Comparison of ENCODE assay signal across 12 cellular contexts in the genomic region with DNA sequence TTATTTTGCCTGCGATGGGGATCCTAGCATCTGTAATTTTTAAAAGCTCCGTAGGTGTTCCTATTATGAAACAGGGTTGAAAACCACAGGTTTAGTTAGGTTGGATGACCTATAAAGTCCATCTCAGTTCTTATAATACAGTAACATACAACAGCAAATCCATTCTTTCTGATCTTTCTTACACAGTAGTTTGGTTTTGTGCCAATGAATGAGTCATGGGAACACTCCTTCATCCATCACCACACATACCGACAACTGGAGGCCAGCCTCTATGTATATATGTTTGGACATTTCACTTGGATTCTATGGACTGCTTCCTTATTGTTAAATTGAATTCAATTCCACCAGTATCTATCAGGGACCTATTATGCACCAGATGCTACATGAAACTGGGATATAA.
A peak's percentile ranks its signal among the peaks of the same experiment; 100 is the strongest.
DNase-seq lines count a peak whose midpoint lies in the region; ATAC-seq and TF ChIP-seq lines count a peak whose summit lies in the region.
"Had no signal": no experiment of that assay in that cellular context is flagged by ENCODE, and none has a peak within 500 bp of the region (broad histone marks: within the 10 kb centered on the region; RNA-seq: fewer than 3 reads in every experiment).

No MANE protein-coding gene starts in this region.

- intact Hi-C loops in PC-9 (cut with micrococcal nuclease; ENCODE audit: unreplicated experiment), result no loop called here
- intact Hi-C loops in CD4-positive, alpha-beta T cell (cut with DNase I, micrococcal nuclease), result no loop called here

- no peaks in the 10 kb centered on the region for H3K79me2 ChIP-seq in PC-9 (ENCODE audit: low read depth)

- H3K36me3 ChIP-seq in PC-9 (ENCODE audit: low read depth), result peaks cover 10% of the 10 kb centered on the region

- no peak overlapping the region for H3K27ac Mint-ChIP-seq in activated CD4-positive, alpha-beta T cell treated with anti-CD3 and anti-CD28 coated beads, Interleukin-2, amount 10 ng/mL, durations not matched to agents 7 days and 5 days
- H3K27ac Mint-ChIP-seq in CD4-positive, alpha-beta T cell, result no peak overlapping the region
- H3K27ac Mint-ChIP-seq in T-cell, result no peak overlapping the region
- H3K27ac Mint-ChIP-seq: activated T-helper 2 cell treated with anti-CD3 and anti-CD28 coated beads, Interferon-gamma antibody, Interleukin-2, Interleukin-4, amounts not matched to agents 10 μg/mL and 5 μg/mL and 100 μg/mL, durations not matched to agents 14 hours and 24 hours and 36 hours had no signal

- H3K4me1 ChIP-seq in PC-9 (replicated peaks; ENCODE audit: insufficient read depth), result no peaks in the 10 kb centered on the region

- H3K4me2 ChIP-seq in PC-9, result no peak overlapping the region

- H3K27me3 Mint-ChIP-seq in activated CD4-positive, alpha-beta T cell treated with anti-CD3 and anti-CD28 coated beads, Interleukin-2, amount 10 ng/mL, durations not matched to agents 7 days and 5 days, result no peaks in the 10 kb centered on the region
- H3K27me3 Mint-ChIP-seq in CD4-positive, alpha-beta T cell, result no peaks in the 10 kb centered on the region
- H3K27me3 Mint-ChIP-seq in T-cell, result no peaks in the 10 kb centered on the region
- H3K27me3 Mint-ChIP-seq: naive thymus-derived CD4-positive, alpha-beta T cell had no signal

- H3K27ac ChIP-seq in PC-9, result no peak overlapping the region
- H3K27ac ChIP-seq in CD4-positive, alpha-beta T cell (ENCODE audit: low read depth, low read length), result no peak overlapping the region

- H3K4me1 Mint-ChIP-seq in activated CD4-positive, alpha-beta T cell treated with anti-CD3 and anti-CD28 coated beads, Interleukin-2, amount 10 ng/mL, durations not matched to agents 7 days and 5 days, result no peaks in the 10 kb centered on the region
- H3K4me1 Mint-ChIP-seq in CD4-positive, alpha-beta T cell (ENCODE audit: low read depth), result no peaks in the 10 kb centered on the region
- no peaks in the 10 kb centered on the region for H3K4me1 Mint-ChIP-seq in T-cell

- DNase-seq in HCEC 1CT (peak; percentile 39), PC-9 (peak; percentile 10 to 50), epithelial cell of proximal tubule (ENCODE audit: low read depth) (peak; percentile 59), non-pigmented ciliary epithelial cell (ENCODE audit: low read depth) (peak; percentile 74), GM10266 (ENCODE audit: extremely low spot score) (no peak), T-cell (no peak)
- DNase-seq in activated CD4-positive, alpha-beta T cell treated with anti-CD3 and anti-CD28 coated beads, Interleukin-2, amount 10 ng/mL, durations not matched to agents 7 days and 5 days, result no peak
- DNase-seq in CD4-positive, alpha-beta T cell, result no peak
- DNase-seq: naive thymus-derived CD4-positive, alpha-beta T cell; stimulated activated naive CD4-positive, alpha-beta T cell treated with Interleukin-2 at 50 U/mL for 16 hours had no signal

- 0 out of 2 replicates have a peak, but pooled peaks cover 5% of the 10 kb centered on the region for H3F3A ChIP-seq in PC-9 (ENCODE audit: insufficient read depth, low read depth)

- TF ChIP-seq CTCF in PC-9 (conservative IDR thresholded peaks at IDR 0.05) (no peak), epithelial cell of proximal tubule (conservative IDR thresholded peaks at IDR 0.05; ENCODE audit: low read depth, low read length) (no peak), GM10266 (IDR thresholded peaks at IDR 0.05; ENCODE audit: control insufficient read depth, insufficient read depth, low read depth, missing control alignments) (no peak)
- no peak for TF ChIP-seq CTCF in CD4-positive, alpha-beta T cell (IDR thresholded peaks at IDR 0.05)

- ATAC-seq in CD4-positive, alpha-beta T cell (ENCODE audit: poor library complexity), result no peak
- no peak for ATAC-seq in T-cell (replicated peaks in 1 of 4)
- ATAC-seq: activated CD4-positive, CD25-positive, alpha-beta regulatory T cell treated with anti-CD3 and anti-CD28 coated beads, Interleukin-2, amount 50 U/mL, for 24 hours; naive thymus-derived CD4-positive, alpha-beta T cell had no signal

- no peaks in the 10 kb centered on the region for H3K9me3 Mint-ChIP-seq in activated CD4-positive, alpha-beta T cell treated with anti-CD3 and anti-CD28 coated beads, Interleukin-2, amount 10 ng/mL, durations not matched to agents 7 days and 5 days
- no peaks in the 10 kb centered on the region for H3K9me3 Mint-ChIP-seq in CD4-positive, alpha-beta T cell
- no peaks in the 10 kb centered on the region for H3K9me3 Mint-ChIP-seq in T-cell
- H3K9me3 Mint-ChIP-seq: activated T-helper 2 cell treated with anti-CD3 and anti-CD28 coated beads, Interferon-gamma antibody, Interleukin-2, Interleukin-4, amounts not matched to agents 10 μg/mL and 5 μg/mL and 100 μg/mL, durations not matched to agents 14 hours and 24 hours and 36 hours; naive thymus-derived CD4-positive, alpha-beta T cell had no signal

- no peaks in the 10 kb centered on the region for H4K20me1 ChIP-seq in PC-9 (ENCODE audit: insufficient read depth)

- H3K9me3 ChIP-seq in PC-9 (ENCODE audit: insufficient read depth, low read depth), result no peaks in the 10 kb centered on the region
- no peaks in the 10 kb centered on the region for H3K9me3 ChIP-seq in CD4-positive, alpha-beta T cell (ENCODE audit: control insufficient read depth, low read length)

- H3K27me3 ChIP-seq in PC-9 (ENCODE audit: insufficient read depth, low read depth), result no peaks in the 10 kb centered on the region
- H3K27me3 ChIP-seq in CD4-positive, alpha-beta T cell (ENCODE audit: control insufficient read depth, insufficient read depth, low read length), result no peaks in the 10 kb centered on the region

- CTCF ChIA-PET in PC-9 (lab: Charles Lee), result no interaction called here
- CTCF ChIA-PET in activated CD4-positive, alpha-beta T cell treated with anti-CD3 and anti-CD28 coated beads, Interleukin-2, amount 10 ng/mL, durations not matched to agents 7 days and 5 days (lab: Charles Lee), result no interaction called here
- CTCF ChIA-PET in CD4-positive, alpha-beta T cell (lab: Charles Lee), result no interaction called here
- CTCF ChIA-PET in T-cell (lab: Charles Lee), result no interaction called here

- H3K4me3 Mint-ChIP-seq in activated CD4-positive, alpha-beta T cell treated with anti-CD3 and anti-CD28 coated beads, Interleukin-2, amount 10 ng/mL, durations not matched to agents 7 days and 5 days, result no peak overlapping the region
- H3K4me3 Mint-ChIP-seq in CD4-positive, alpha-beta T cell, result no peak overlapping the region
- no peak overlapping the region for H3K4me3 Mint-ChIP-seq in T-cell
- H3K4me3 Mint-ChIP-seq: naive thymus-derived CD4-positive, alpha-beta T cell had no signal

- H3K9me2 ChIP-seq in PC-9 (ENCODE audit: insufficient read depth), result no peaks in the 10 kb centered on the region

- H3K4me3 ChIP-seq in PC-9 (no peak overlapping the region), epithelial cell of proximal tubule (ENCODE audit: low read depth, low read length) (no peak overlapping the region)

- no peaks in the 10 kb centered on the region for H3K36me3 Mint-ChIP-seq in activated CD4-positive, alpha-beta T cell treated with anti-CD3 and anti-CD28 coated beads, Interleukin-2, amount 10 ng/mL, durations not matched to agents 7 days and 5 days (ENCODE audit: low read depth)
- peaks cover 19% of the 10 kb centered on the region for H3K36me3 Mint-ChIP-seq in CD4-positive, alpha-beta T cell (ENCODE audit: low read depth)
- H3K36me3 Mint-ChIP-seq in T-cell, result peaks cover 7% of the 10 kb centered on the region

- BruUV-seq in PC-9 (replicated peaks; lab: Mats Ljungman, UMichigan), result no TSS peak

- H2AFZ ChIP-seq in PC-9, result no peak overlapping the region

- POLR2A ChIA-PET in PC-9 (lab: Charles Lee; ENCODE audit: unreplicated experiment) (no interaction called here), T-cell (lab: Charles Lee) (no interaction called here)
- POLR2A ChIA-PET in activated CD4-positive, alpha-beta T cell treated with anti-CD3 and anti-CD28 coated beads, Interleukin-2, amount 10 ng/mL, durations not matched to agents 7 days and 5 days (lab: Charles Lee), result no interaction called here
- POLR2A ChIA-PET in CD4-positive, alpha-beta T cell (lab: Charles Lee), result no interaction called here

Comparison
In these comparisons a context has a peak if more than half of its experiments do, and no peak if none do; other contexts are left out.
1. DNase-seq: peak in HCEC 1CT (single experiment), PC-9 (2 of 2), epithelial cell of proximal tubule (single experiment) and non-pigmented ciliary epithelial cell (single experiment); none in activated CD4-positive, alpha-beta T cell treated with anti-CD3 and anti-CD28 coated beads, Interleukin-2, amount 10 ng/mL, durations not matched to agents 7 days and 5 days (single experiment), GM10266 (single experiment), CD4-positive, alpha-beta T cell (0 of 10) and T-cell (0 of 34).